Comparison of ENCODE assay signal across 19 cellular contexts in genomic region chr22:38623357-38623756, GRCh38. TPM values are rescaled to one million over a fixed set of nuclear protein-coding genes. Genes with fewer than 3 reads are reported as not detected.
"Had no signal": no experiment of that assay in that cellular context is flagged by ENCODE, and none has a peak within 500 bp of the region (broad histone marks: within the 10 kb centered on the region; RNA-seq: fewer than 3 reads in every experiment).

No MANE protein-coding gene starts in this region.

- ATAC-seq: activated CD4-positive, alpha-beta T cell treated with anti-CD3 and anti-CD28 coated beads for 36 hours; activated CD8-positive, alpha-beta T cell treated with anti-CD3 and anti-CD28 coated beads, Interleukin-2, amount 10 ng/mL, durations not matched to agents 7 days and 5 days; activated T-cell treated with anti-CD3 and anti-CD28 coated beads, Interleukin-2, amount 50 U/mL, for 72 hours; body of pancreas; naive thymus-derived CD8-positive, alpha-beta T cell; stimulated activated naive B cell treated with anti-CD40 and anti-IgM and Interleukin-4, amounts not matched to agents 10 μg/mL and 1 μg/mL and 100 μg/mL, for 72 hours had no signal

- DNase-seq: activated CD4-positive, alpha-beta T cell treated with anti-CD3 and anti-CD28 coated beads for 36 hours; activated CD8-positive, alpha-beta memory T cell treated with anti-CD3 and anti-CD28 coated beads, Interleukin-2, amount 50 U/mL, for 4 hours; activated CD8-positive, alpha-beta T cell treated with anti-CD3 and anti-CD28 coated beads, Interleukin-2, amount 10 ng/mL, durations not matched to agents 7 days and 5 days; activated gamma-delta T cell treated with Interleukin-2 at 50 U/mL for 16 hours; activated naive CD8-positive, alpha-beta T cell treated with anti-CD3 and anti-CD28 coated beads for 36 hours; activated T-cell treated with anti-CD3 and anti-CD28 coated beads, Interleukin-2, amount 50 U/mL, for 72 hours; amygdala; body of pancreas; central memory CD4-positive, alpha-beta T cell; colonic mucosa; hippocampal formation; kidney; left ventricle myocardium inferior; naive thymus-derived CD8-positive, alpha-beta T cell; stimulated activated CD4-positive, alpha-beta T cell treated with anti-CD3 and anti-CD28 coated beads, Interleukin-4, amount 100 ng/mL, for 1 hour; stimulated activated naive B cell treated with anti-CD40 and anti-IgM and Interleukin-4, amounts not matched to agents 10 μg/mL and 1 μg/mL and 100 μg/mL, for 72 hours; substantia nigra; T1000; transverse colon had no signal

RNA-seq across cellular contexts. Expression of gene FAM227A, which starts 32.8 kb away (rescaled TPM):
- polyA plus RNA-seq: naive thymus-derived CD8-positive, alpha-beta T cell had no signal

RNA-seq across cellular contexts. Expression of gene DMC1, which starts 53.4 kb away (rescaled TPM):
- polyA plus RNA-seq: naive thymus-derived CD8-positive, alpha-beta T cell had no signal
